In the genomic region with DNA sequence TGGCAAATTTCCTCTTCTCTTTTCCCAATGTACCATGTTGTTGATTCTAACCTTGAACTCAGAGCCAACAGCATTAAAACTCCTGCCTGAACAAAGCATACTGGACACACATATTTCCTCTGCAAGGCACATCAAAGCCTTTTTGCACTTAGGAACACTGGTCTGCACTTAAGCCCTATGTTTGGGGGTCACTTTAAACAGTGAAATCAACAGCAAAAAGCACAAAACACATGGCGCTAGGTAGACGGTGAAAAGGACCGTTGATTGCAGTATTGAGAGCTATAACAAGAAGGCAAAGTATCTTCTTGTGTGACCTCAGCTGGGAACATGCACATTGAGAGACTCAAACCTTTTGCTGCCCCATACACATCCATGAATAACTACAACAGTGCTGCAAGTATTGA, we compare ENCODE assay signal across 1 cellular context.
A peak's percentile ranks its signal among the peaks of the same experiment; 100 is the strongest.
TF ChIP-seq lines count a peak whose summit lies in the region.

No MANE protein-coding gene starts in this region.

TF ChIP-seq in HepG2, 621 proteins besides CTCF, POLR2A, EP300 and RAD21 (continued from another document and continues in another):
- TF ChIP-seq, protein P1, sequence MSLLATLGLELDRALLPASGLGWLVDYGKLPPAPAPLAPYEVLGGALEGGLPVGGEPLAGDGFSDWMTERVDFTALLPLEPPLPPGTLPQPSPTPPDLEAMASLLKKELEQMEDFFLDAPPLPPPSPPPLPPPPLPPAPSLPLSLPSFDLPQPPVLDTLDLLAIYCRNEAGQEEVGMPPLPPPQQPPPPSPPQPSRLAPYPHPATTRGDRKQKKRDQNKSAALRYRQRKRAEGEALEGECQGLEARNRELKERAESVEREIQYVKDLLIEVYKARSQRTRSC (CRISPR knock-in tag; IDR thresholded peaks at IDR 0.05; ENCODE audit: low read depth) = peak; percentile 68; the same call in 1 of the 2 replicates
- TF ChIP-seq IRF2 (CRISPR knock-in tag; IDR thresholded peaks at IDR 0.05) = peak; percentile 93
- no peak for TF ChIP-seq ZNF17 (CRISPR knock-in tag; IDR thresholded peaks at IDR 0.05)
- TF ChIP-seq, protein P2, sequence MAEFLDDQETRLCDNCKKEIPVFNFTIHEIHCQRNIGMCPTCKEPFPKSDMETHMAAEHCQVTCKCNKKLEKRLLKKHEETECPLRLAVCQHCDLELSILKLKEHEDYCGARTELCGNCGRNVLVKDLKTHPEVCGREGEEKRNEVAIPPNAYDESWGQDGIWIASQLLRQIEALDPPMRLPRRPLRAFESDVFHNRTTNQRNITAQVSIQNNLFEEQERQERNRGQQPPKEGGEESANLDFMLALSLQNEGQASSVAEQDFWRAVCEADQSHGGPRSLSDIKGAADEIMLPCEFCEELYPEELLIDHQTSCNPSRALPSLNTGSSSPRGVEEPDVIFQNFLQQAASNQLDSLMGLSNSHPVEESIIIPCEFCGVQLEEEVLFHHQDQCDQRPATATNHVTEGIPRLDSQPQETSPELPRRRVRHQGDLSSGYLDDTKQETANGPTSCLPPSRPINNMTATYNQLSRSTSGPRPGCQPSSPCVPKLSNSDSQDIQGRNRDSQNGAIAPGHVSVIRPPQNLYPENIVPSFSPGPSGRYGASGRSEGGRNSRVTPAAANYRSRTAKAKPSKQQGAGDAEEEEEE (CRISPR knock-in tag; IDR thresholded peaks at IDR 0.05; ENCODE audit: borderline replicate concordance) = no peak
- TF ChIP-seq, protein P3, sequence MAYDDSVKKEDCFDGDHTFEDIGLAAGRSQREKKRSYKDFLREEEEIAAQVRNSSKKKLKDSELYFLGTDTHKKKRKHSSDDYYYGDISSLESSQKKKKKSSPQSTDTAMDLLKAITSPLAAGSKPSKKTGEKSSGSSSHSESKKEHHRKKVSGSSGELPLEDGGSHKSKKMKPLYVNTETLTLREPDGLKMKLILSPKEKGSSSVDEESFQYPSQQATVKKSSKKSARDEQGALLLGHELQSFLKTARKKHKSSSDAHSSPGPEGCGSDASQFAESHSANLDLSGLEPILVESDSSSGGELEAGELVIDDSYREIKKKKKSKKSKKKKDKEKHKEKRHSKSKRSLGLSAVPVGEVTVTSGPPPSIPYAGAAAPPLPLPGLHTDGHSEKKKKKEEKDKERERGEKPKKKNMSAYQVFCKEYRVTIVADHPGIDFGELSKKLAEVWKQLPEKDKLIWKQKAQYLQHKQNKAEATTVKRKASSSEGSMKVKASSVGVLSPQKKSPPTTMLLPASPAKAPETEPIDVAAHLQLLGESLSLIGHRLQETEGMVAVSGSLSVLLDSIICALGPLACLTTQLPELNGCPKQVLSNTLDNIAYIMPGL (CRISPR knock-in tag; IDR thresholded peaks at IDR 0.05; ENCODE audit: borderline replicate concordance in 1 of 2, low read depth in 1 of 2) = 0 out of 4 replicates have a peak, but pooled peaks of 1 of the 2 experiments have one; percentile 39
- no peak for TF ChIP-seq RFX1 (IDR thresholded peaks at IDR 0.05)
- TF ChIP-seq CBX5 (CRISPR knock-in tag; IDR thresholded peaks at IDR 0.05; ENCODE audit: borderline replicate concordance) = peak; percentile 40; the same call in 1 of the 2 replicates
- TF ChIP-seq HOXA9 (CRISPR knock-in tag; IDR thresholded peaks at IDR 0.05; ENCODE audit: borderline replicate concordance) = no peak
- peak; percentile 73; the same call in 1 of the 2 replicates for TF ChIP-seq HOXD1 (CRISPR knock-in tag; IDR thresholded peaks at IDR 0.05)
- no peak for TF ChIP-seq AGO2 (optimal IDR thresholded peaks at IDR 0.05; ENCODE audit: low read depth, low read length)
- peak; percentile 77 for TF ChIP-seq MEF2D (CRISPR knock-in tag; IDR thresholded peaks at IDR 0.05)
- TF ChIP-seq MYNN (CRISPR knock-in tag; IDR thresholded peaks at IDR 0.05; ENCODE audit: low read depth) = no peak
- TF ChIP-seq AKAP8 (CRISPR knock-in tag; IDR thresholded peaks at IDR 0.05) = peak; percentile 40; the same call in 1 of the 2 replicates
- TF ChIP-seq POLR2G (IDR thresholded peaks at IDR 0.05; ENCODE audit: low read depth, low read length) = no peak
- no peak for TF ChIP-seq ZNF543 (CRISPR knock-in tag; IDR thresholded peaks at IDR 0.05)
- no peak for TF ChIP-seq BRCA1 (CRISPR knock-in tag; IDR thresholded peaks at IDR 0.05)
- peak; percentile 89 for TF ChIP-seq ZNF614 (CRISPR knock-in tag; IDR thresholded peaks at IDR 0.05; ENCODE audit: borderline replicate concordance)
- TF ChIP-seq, protein P4, sequence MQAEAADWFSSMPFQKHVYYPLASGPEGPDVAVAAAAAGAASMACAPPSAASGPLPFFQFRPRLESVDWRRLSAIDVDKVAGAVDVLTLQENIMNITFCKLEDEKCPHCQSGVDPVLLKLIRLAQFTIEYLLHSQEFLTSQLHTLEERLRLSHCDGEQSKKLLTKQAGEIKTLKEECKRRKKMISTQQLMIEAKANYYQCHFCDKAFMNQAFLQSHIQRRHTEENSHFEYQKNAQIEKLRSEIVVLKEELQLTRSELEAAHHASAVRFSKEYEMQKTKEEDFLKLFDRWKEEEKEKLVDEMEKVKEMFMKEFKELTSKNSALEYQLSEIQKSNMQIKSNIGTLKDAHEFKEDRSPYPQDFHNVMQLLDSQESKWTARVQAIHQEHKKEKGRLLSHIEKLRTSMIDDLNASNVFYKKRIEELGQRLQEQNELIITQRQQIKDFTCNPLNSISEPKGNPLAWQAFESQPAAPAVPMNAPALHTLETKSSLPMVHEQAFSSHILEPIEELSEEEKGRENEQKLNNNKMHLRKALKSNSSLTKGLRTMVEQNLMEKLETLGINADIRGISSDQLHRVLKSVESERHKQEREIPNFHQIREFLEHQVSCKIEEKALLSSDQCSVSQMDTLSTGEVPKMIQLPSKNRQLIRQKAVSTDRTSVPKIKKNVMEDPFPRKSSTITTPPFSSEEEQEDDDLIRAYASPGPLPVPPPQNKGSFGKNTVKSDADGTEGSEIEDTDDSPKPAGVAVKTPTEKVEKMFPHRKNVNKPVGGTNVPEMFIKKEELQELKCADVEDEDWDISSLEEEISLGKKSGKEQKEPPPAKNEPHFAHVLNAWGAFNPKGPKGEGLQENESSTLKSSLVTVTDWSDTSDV (CRISPR knock-in tag; IDR thresholded peaks at IDR 0.05) = no peak
- no peak; the same call in 1 of the 2 replicates for TF ChIP-seq MTA1 (CRISPR knock-in tag; IDR thresholded peaks at IDR 0.05; ENCODE audit: borderline replicate concordance)
- TF ChIP-seq, protein P5, sequence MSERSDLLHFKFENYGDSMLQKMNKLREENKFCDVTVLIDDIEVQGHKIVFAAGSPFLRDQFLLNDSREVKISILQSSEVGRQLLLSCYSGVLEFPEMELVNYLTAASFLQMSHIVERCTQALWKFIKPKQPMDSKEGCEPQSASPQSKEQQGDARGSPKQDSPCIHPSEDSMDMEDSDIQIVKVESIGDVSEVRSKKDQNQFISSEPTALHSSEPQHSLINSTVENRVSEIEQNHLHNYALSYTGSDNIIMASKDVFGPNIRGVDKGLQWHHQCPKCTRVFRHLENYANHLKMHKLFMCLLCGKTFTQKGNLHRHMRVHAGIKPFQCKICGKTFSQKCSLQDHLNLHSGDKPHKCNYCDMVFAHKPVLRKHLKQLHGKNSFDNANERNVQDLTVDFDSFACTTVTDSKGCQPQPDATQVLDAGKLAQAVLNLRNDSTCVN (CRISPR knock-in tag; IDR thresholded peaks at IDR 0.05; ENCODE audit: borderline replicate concordance) = no peak
- TF ChIP-seq IRX3 (CRISPR knock-in tag; IDR thresholded peaks at IDR 0.05; ENCODE audit: borderline replicate concordance, low read depth) = no peak
- TF ChIP-seq RNF2 (conservative IDR thresholded peaks at IDR 0.05; ENCODE audit: low read depth) = 0 out of 2 replicates have a peak, but pooled peaks have one; percentile 29
- TF ChIP-seq, protein P6, sequence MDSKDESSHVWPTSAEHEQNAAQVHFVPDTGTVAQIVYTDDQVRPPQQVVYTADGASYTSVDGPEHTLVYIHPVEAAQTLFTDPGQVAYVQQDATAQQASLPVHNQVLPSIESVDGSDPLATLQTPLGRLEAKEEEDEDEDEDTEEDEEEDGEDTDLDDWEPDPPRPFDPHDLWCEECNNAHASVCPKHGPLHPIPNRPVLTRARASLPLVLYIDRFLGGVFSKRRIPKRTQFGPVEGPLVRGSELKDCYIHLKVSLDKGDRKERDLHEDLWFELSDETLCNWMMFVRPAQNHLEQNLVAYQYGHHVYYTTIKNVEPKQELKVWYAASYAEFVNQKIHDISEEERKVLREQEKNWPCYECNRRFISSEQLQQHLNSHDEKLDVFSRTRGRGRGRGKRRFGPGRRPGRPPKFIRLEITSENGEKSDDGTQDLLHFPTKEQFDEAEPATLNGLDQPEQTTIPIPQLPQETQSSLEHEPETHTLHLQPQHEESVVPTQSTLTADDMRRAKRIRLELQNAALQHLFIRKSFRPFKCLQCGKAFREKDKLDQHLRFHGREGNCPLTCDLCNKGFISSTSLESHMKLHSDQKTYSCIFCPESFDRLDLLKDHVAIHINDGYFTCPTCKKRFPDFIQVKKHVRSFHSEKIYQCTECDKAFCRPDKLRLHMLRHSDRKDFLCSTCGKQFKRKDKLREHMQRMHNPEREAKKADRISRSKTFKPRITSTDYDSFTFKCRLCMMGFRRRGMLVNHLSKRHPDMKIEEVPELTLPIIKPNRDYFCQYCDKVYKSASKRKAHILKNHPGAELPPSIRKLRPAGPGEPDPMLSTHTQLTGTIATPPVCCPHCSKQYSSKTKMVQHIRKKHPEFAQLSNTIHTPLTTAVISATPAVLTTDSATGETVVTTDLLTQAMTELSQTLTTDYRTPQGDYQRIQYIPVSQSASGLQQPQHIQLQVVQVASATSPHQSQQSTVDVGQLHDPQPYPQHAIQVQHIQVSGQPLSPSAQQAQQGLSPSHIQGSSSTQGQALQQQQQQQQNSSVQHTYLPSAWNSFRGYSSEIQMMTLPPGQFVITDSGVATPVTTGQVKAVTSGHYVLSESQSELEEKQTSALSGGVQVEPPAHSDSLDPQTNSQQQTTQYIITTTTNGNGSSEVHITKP (CRISPR knock-in tag; IDR thresholded peaks at IDR 0.05; ENCODE audit: low read depth) = peak; percentile 71; the same call in 1 of the 2 replicates
- no peak for TF ChIP-seq ZNF282 (IDR thresholded peaks at IDR 0.05; ENCODE audit: partially characterized antibody)
- TF ChIP-seq MEIS1 (CRISPR knock-in tag; IDR thresholded peaks at IDR 0.05; ENCODE audit: borderline replicate concordance) = no peak
- TF ChIP-seq, protein P7, sequence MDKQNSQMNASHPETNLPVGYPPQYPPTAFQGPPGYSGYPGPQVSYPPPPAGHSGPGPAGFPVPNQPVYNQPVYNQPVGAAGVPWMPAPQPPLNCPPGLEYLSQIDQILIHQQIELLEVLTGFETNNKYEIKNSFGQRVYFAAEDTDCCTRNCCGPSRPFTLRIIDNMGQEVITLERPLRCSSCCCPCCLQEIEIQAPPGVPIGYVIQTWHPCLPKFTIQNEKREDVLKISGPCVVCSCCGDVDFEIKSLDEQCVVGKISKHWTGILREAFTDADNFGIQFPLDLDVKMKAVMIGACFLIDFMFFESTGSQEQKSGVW (CRISPR knock-in tag; IDR thresholded peaks at IDR 0.05; ENCODE audit: borderline replicate concordance) = no peak
- TF ChIP-seq HCFC1 (IDR thresholded peaks at IDR 0.05; ENCODE audit: low read depth, low read length) = no peak
- TF ChIP-seq HNRNPH1 (optimal IDR thresholded peaks at IDR 0.05; ENCODE audit: low read depth, low read length) = no peak
- TF ChIP-seq ZNF652 (CRISPR knock-in tag; IDR thresholded peaks at IDR 0.05; ENCODE audit: borderline replicate concordance, low read depth) = no peak
- TF ChIP-seq, protein P8, sequence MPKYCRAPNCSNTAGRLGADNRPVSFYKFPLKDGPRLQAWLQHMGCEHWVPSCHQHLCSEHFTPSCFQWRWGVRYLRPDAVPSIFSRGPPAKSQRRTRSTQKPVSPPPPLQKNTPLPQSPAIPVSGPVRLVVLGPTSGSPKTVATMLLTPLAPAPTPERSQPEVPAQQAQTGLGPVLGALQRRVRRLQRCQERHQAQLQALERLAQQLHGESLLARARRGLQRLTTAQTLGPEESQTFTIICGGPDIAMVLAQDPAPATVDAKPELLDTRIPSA (CRISPR knock-in tag; IDR thresholded peaks at IDR 0.05; ENCODE audit: borderline replicate concordance) = no peak
- TF ChIP-seq BORCS8-MEF2B (CRISPR knock-in tag; IDR thresholded peaks at IDR 0.05) = no peak
- peak; percentile 81 for TF ChIP-seq CEBPG (CRISPR knock-in tag; IDR thresholded peaks at IDR 0.05)
- no peak for TF ChIP-seq SRF (IDR thresholded peaks at IDR 0.05; ENCODE audit: low read depth, low read length)
- no peak for TF ChIP-seq ZFX (CRISPR knock-in tag; IDR thresholded peaks at IDR 0.05; ENCODE audit: low read depth)
- TF ChIP-seq, protein P9, sequence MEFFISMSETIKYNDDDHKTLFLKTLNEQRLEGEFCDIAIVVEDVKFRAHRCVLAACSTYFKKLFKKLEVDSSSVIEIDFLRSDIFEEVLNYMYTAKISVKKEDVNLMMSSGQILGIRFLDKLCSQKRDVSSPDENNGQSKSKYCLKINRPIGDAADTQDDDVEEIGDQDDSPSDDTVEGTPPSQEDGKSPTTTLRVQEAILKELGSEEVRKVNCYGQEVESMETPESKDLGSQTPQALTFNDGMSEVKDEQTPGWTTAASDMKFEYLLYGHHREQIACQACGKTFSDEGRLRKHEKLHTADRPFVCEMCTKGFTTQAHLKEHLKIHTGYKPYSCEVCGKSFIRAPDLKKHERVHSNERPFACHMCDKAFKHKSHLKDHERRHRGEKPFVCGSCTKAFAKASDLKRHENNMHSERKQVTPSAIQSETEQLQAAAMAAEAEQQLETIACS (CRISPR knock-in tag; IDR thresholded peaks at IDR 0.05) = no peak
- TF ChIP-seq, protein P10, sequence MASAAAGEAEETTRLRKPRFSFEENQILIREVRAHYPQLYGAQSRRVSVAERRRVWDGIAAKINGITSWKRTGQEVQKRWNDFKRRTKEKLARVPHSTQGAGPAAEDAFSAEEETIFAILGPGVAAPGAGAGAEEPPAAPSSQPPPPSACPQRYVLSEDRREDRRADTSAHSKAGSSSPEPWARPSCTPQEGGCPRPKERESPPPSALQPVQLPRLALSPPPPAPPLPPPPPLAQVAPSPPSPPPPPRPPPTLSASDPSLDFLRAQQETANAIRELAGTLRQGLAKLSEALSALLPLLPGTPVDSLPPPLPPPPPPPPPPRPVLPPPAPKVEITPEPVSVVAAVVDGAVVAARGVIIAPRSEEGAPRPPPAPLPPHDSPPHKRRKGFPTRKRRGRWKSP (CRISPR knock-in tag; IDR thresholded peaks at IDR 0.05) = no peak
- TF ChIP-seq ZNF768 (CRISPR knock-in tag; IDR thresholded peaks at IDR 0.05) = no peak
- no peak for TF ChIP-seq ZBTB8A (CRISPR knock-in tag; IDR thresholded peaks at IDR 0.05; ENCODE audit: borderline replicate concordance, low read depth)
- TF ChIP-seq MAF1 (CRISPR knock-in tag; IDR thresholded peaks at IDR 0.05; ENCODE audit: borderline replicate concordance) = no peak
- TF ChIP-seq KMT2B (CRISPR knock-in tag; IDR thresholded peaks at IDR 0.05) = no peak
- TF ChIP-seq SP140L (CRISPR knock-in tag; IDR thresholded peaks at IDR 0.05; ENCODE audit: borderline replicate concordance) = no peak
- TF ChIP-seq, protein P11, sequence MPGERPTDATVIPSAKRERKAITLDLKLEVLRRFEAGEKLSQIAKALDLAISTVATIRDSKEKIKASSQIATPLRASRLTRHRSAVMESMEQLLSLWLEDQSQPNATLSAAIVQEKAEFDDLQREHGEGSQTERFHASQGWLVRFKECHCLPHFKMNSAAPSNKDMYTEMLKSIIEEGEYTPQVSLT (CRISPR knock-in tag; IDR thresholded peaks at IDR 0.05; ENCODE audit: borderline replicate concordance, low read depth) = no peak
- no peak for TF ChIP-seq CENPX (CRISPR knock-in tag; IDR thresholded peaks at IDR 0.05)
- TF ChIP-seq ZC3H13 (CRISPR knock-in tag; IDR thresholded peaks at IDR 0.05) = no peak
- no peak for TF ChIP-seq ATM (IDR thresholded peaks at IDR 0.05; ENCODE audit: borderline replicate concordance)
- TF ChIP-seq SRSF9 (IDR thresholded peaks at IDR 0.05; ENCODE audit: borderline replicate concordance, insufficient read depth, low read depth, low read length, poor library complexity, severe bottlenecking) = no peak
- TF ChIP-seq HNRNPK (IDR thresholded peaks at IDR 0.05; ENCODE audit: low read depth, low read length, poor library complexity, severe bottlenecking) = no peak
- no peak for TF ChIP-seq NRL (CRISPR knock-in tag; IDR thresholded peaks at IDR 0.05; ENCODE audit: borderline replicate concordance)
- no peak for TF ChIP-seq XBP1 (CRISPR knock-in tag; IDR thresholded peaks at IDR 0.05)
